22 cellular contexts compared by ENCODE assay signal in the genomic region with DNA sequence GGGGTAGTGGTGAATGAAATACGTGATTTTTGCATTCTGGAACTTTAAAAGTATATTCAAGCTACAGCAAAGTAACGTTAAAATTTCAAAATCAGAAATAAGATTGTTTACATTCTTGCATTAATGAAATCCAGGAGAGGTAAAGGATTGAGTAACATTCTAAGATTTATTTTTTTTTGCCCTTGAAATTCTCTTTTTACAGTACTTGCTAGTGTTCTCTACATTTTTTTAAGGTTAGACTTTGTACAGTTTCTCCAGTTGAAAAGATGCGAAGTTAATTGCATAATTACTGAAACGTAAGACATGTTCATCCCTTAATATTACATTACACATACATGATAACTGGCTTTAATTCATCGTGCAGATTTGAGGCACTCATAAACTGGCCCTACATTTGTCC.
DNase-seq lines count a peak whose midpoint lies in the region; ATAC-seq, FAIRE-seq and TF ChIP-seq lines count a peak whose summit lies in the region.
"Had no signal": no experiment of that assay in that cellular context is flagged by ENCODE, and none has a peak within 500 bp of the region (broad histone marks: within the 10 kb centered on the region; RNA-seq: fewer than 3 reads in every experiment).

No MANE protein-coding gene starts in this region.

- H3K4me1 ChIP-seq in adipocyte (ENCODE audit: control insufficient read depth, insufficient read depth, low read length) (peaks cover 37% of the 10 kb centered on the region), mesenchymal stem cell (ENCODE audit: control insufficient read depth, insufficient read depth, low read depth, low read length) (no peaks in the 10 kb centered on the region)

- no peak overlapping the region for H2AK5ac ChIP-seq in mesenchymal stem cell (ENCODE audit: low read length, severe bottlenecking)

- ATAC-seq in activated CD4-positive, alpha-beta T cell treated with anti-CD3 and anti-CD28 coated beads for 36 hours: no peak
- ATAC-seq in HG02970 (IDR thresholded peaks at IDR 0.05; ENCODE audit: low FRiP score, unreplicated experiment): no peak
- ATAC-seq in HG03469 (IDR thresholded peaks at IDR 0.05; ENCODE audit: unreplicated experiment): no peak
- ATAC-seq: A549; CD8-positive, alpha-beta T cell had no signal

- H3K27me3 ChIP-seq in adipocyte (replicated peaks; ENCODE audit: control insufficient read depth, insufficient read depth, low read length): no peaks in the 10 kb centered on the region
- no peaks in the 10 kb centered on the region for H3K27me3 ChIP-seq in mesenchymal stem cell (ENCODE audit: control insufficient read depth in 1 of 2, insufficient read depth in 1 of 2, low read length in 2 of 2)
- H3K27me3 ChIP-seq: MG63 had no signal

- intact Hi-C loops in activated CD4-positive, alpha-beta T cell treated with anti-CD3 and anti-CD28 coated beads for 36 hours (cut with DNase I, micrococcal nuclease): no loop called here

- TF ChIP-seq CTCF in AG10803 (conservative IDR thresholded peaks at IDR 0.05; ENCODE audit: low read length): no peak

- H2BK120ac ChIP-seq in mesenchymal stem cell (ENCODE audit: low read depth, low read length): no peak overlapping the region

- no peak overlapping the region for H3K27ac Mint-ChIP-seq in activated CD4-positive, alpha-beta T cell treated with anti-CD3 and anti-CD28 coated beads for 36 hours
- H3K27ac Mint-ChIP-seq: CD8-positive, alpha-beta T cell had no signal

- no peak overlapping the region for H3K4me2 ChIP-seq in mesenchymal stem cell (ENCODE audit: low read length, poor library complexity, severe bottlenecking)
- H3K4me2 ChIP-seq: A549 had no signal

- no peaks in the 10 kb centered on the region for H3K27me3 Mint-ChIP-seq in activated CD4-positive, alpha-beta T cell treated with anti-CD3 and anti-CD28 coated beads for 36 hours

- no peak overlapping the region for H4K8ac ChIP-seq in mesenchymal stem cell (ENCODE audit: low read length)

- peaks cover 15% of the 10 kb centered on the region for H3K36me3 Mint-ChIP-seq in activated CD4-positive, alpha-beta T cell treated with anti-CD3 and anti-CD28 coated beads for 36 hours (ENCODE audit: low read depth)

- H3K14ac ChIP-seq in mesenchymal stem cell (ENCODE audit: low read length in 2 of 2): no peak overlapping the region

- H3K4me3 Mint-ChIP-seq in activated CD4-positive, alpha-beta T cell treated with anti-CD3 and anti-CD28 coated beads for 36 hours: no peak overlapping the region
- H3K4me3 Mint-ChIP-seq: CD8-positive, alpha-beta T cell had no signal

- H2BK5ac ChIP-seq in mesenchymal stem cell (ENCODE audit: low read depth, low read length, poor library complexity, severe bottlenecking): no peak overlapping the region

- H3K4me3 ChIP-seq in AG10803 (ENCODE audit: low read length): no peak overlapping the region
- H3K4me3 ChIP-seq in adipocyte (ENCODE audit: low read length): no peak overlapping the region
- H3K4me3 ChIP-seq in mesenchymal stem cell (ENCODE audit: insufficient read depth in 1 of 2, low read depth in 1 of 2, low read length in 2 of 2): no peak overlapping the region
- H3K4me3 ChIP-seq: A549, MG63 had no signal

- WGBS in mesenchymal stem cell: no CpG with 5 or more reads among the region's 5 CpGs

- no peak overlapping the region for H2AFZ ChIP-seq in mesenchymal stem cell (ENCODE audit: low read depth, low read length)

- peaks cover 33% of the 10 kb centered on the region for H3K36me3 ChIP-seq in adipocyte (ENCODE audit: control insufficient read depth, insufficient read depth, low read length, severe bottlenecking)
- H3K36me3 ChIP-seq in mesenchymal stem cell (ENCODE audit: control insufficient read depth in 1 of 2, insufficient read depth in 2 of 2, low read depth in 1 of 2, low read length in 2 of 2): peaks cover 4 to 75% of the 10 kb centered on the region in 2 experiments

- no peak overlapping the region for H3K4ac ChIP-seq in mesenchymal stem cell (ENCODE audit: low read depth in 1 of 2, low read length in 2 of 2)

- no peak overlapping the region for H4K91ac ChIP-seq in mesenchymal stem cell (ENCODE audit: low read length)

- peaks cover 10% of the 10 kb centered on the region for H3K79me1 ChIP-seq in mesenchymal stem cell (replicated peaks; ENCODE audit: low read length, poor library complexity, severe bottlenecking)

- no peak overlapping the region for H3K18ac ChIP-seq in mesenchymal stem cell (ENCODE audit: low read depth in 1 of 2, low read length in 2 of 2)

- H3K27ac ChIP-seq in mesenchymal stem cell (ENCODE audit: low read length, poor library complexity, severe bottlenecking): no peak overlapping the region
- H3K27ac ChIP-seq: A549 had no signal

- no peaks in the 10 kb centered on the region for H3K9me3 Mint-ChIP-seq in activated CD4-positive, alpha-beta T cell treated with anti-CD3 and anti-CD28 coated beads for 36 hours (ENCODE audit: low read depth)
- H3K9me3 Mint-ChIP-seq: CD8-positive, alpha-beta T cell had no signal

- H3K4me1 Mint-ChIP-seq in activated CD4-positive, alpha-beta T cell treated with anti-CD3 and anti-CD28 coated beads for 36 hours: peaks cover 17% of the 10 kb centered on the region

- H3K9me3 ChIP-seq in adipocyte (ENCODE audit: control insufficient read depth, low read length): no peaks in the 10 kb centered on the region
- no peaks in the 10 kb centered on the region for H3K9me3 ChIP-seq in mesenchymal stem cell (ENCODE audit: control insufficient read depth, low read length)
- H3K9me3 ChIP-seq: A549, Caco-2, MG63 had no signal

- CTCF ChIA-PET in activated CD4-positive, alpha-beta T cell treated with anti-CD3 and anti-CD28 coated beads for 36 hours (lab: Charles Lee): interaction anchor here (1.2 to 2.9 kb wide), 4 partner anchors 14 to 208 kb away, joined by 6 to 27 read pairs (median 6); a partner anchor contains a TSS

- POLR2A ChIA-PET in activated CD4-positive, alpha-beta T cell treated with anti-CD3 and anti-CD28 coated beads for 36 hours (lab: Charles Lee): no interaction called here

- H2BK12ac ChIP-seq in mesenchymal stem cell (ENCODE audit: low read length in 2 of 2): no peak overlapping the region

- H2BK15ac ChIP-seq in mesenchymal stem cell (ENCODE audit: low read depth, poor library complexity, severe bottlenecking): no peak overlapping the region

- H3K9ac ChIP-seq in adipocyte (ENCODE audit: low read length) (no peak overlapping the region), mesenchymal stem cell (ENCODE audit: low read length) (peak overlapping the region; percentile 55)

- FAIRE-seq in GM19239 (lab: Jason Lieb, UNC): peak; percentile 53
- FAIRE-seq: A549, H54 had no signal

- H3K23ac ChIP-seq in mesenchymal stem cell (ENCODE audit: low read length in 2 of 2): no peak overlapping the region

- DNase-seq in AG10803 (ENCODE audit: low read depth) (peak; percentile 48), GM19239 (ENCODE audit: insufficient read length, low spot score) (no peak), adipocyte (ENCODE audit: low read depth) (peak; percentile 72), mesenchymal stem cell (no peak)
- DNase-seq in activated CD4-positive, alpha-beta T cell treated with anti-CD3 and anti-CD28 coated beads for 36 hours: no peak
- DNase-seq: C1 segment of cervical spinal cord; Caco-2; CD8-positive, alpha-beta T cell; DMS79 treated with DMSO at 0.1 percent for 48 hours; GF-D8; KG1; MG63; NCI-H2029; NCI-H2227 treated with DMSO at 0.1 percent for 48 hours; NCI-H510A; NCI-H69; Right ventricle myocardium superior; RPMI8226 had no signal

Comparison
In these comparisons a context has a peak if more than half of its experiments do, and no peak if none do; other contexts are left out.
1. DNase-seq: peak in AG10803 (single experiment) and adipocyte (single experiment); none in GM19239 (single experiment), mesenchymal stem cell (single experiment) and activated CD4-positive, alpha-beta T cell treated with anti-CD3 and anti-CD28 coated beads for 36 hours (single experiment).